Comparison of ENCODE assay signal across 9 cellular contexts in the genomic region with DNA sequence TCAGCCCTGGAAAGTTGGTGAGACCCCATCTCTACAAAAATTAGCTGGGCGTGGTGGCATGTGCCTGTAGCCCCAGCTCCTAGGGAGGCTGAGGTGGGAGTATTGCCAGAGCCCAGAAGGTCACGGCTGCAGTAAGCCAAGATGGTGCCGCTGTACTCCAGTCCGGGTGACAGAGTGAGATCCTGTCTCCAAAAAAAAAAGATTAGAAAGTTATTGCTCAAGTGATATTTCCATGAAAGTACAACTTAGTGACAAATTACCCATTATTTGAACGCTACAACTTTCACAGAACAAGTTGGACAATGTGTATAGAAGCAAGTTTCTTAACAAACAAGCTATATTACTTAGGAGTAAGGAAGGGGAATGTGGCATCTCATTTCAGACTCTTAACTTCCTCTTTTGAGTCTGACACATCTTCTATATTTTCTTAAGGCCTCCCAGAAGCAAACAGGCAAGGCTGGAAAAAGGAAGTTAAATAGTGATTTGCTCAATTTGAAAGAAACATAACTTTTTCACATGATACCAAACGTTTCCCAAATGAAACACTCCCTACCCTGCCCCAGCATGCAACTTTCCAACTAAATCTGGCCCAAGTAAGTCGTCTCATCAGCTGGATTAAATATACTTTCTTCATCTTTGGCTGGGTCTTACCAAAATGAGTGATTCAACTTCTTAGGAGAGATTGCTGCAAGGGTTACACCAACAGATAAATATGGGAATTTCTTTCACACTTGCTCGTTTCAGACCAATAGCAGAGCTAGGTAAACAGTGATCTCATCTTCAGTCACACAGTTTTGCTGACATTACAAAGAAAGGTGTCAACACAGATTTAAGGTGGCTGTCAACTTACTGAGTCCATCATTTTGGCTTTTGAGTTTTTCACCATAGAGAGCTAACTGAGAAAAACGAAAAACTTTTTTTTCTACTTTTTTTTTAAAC.
DNase-seq lines count a peak whose midpoint lies in the region; ATAC-seq and TF ChIP-seq lines count a peak whose summit lies in the region.
"Had no signal": no experiment of that assay in that cellular context is flagged by ENCODE, and none has a peak within 500 bp of the region (broad histone marks: within the 10 kb centered on the region; RNA-seq: fewer than 3 reads in every experiment).

No MANE protein-coding gene starts in this region.

- in situ Hi-C loops in transverse colon (cut with MboI; ENCODE audit: low pct_ligation_motif_present in 1 of 4, low pct_unique_long_range_greater_than_20kb in 1 of 4, low sequenced_read_pairs in 3 of 4), result loop anchor here in 1 of 4 donors (10.0 kb wide), 1 partner anchor 66 kb away; a partner anchor contains a TSS

- TF ChIP-seq CTCF in transverse colon (IDR thresholded peaks at IDR 0.05), result peak in 1 of 5 experiments; percentile 5

- 43 to 51% methylated on average over 7 to 9 of the region's 9 CpGs for WGBS in transverse colon (ENCODE audit: low coverage in 1 of 2), 2 donors

- CTCF ChIA-PET in activated CD4-positive, alpha-beta T cell treated with anti-CD3 and anti-CD28 coated beads, Interleukin-2, amount 10 ng/mL, durations not matched to agents 7 days and 5 days (lab: Charles Lee), result interaction anchor here (0.8 to 2.9 kb wide), 10 partner anchors 11 to 83 kb away, joined by 3 to 14 read pairs (median 3); no protein-coding TSS in a partner anchor

- POLR2A ChIA-PET in activated CD4-positive, alpha-beta T cell treated with anti-CD3 and anti-CD28 coated beads, Interleukin-2, amount 10 ng/mL, durations not matched to agents 7 days and 5 days (lab: Charles Lee), result interaction anchor here (0.6 to 1.4 kb wide), 3 partner anchors 15 to 44 kb away, joined by 3 to 6 read pairs (median 3); no protein-coding TSS in a partner anchor

- peaks cover 32 to 43% (median 38%) of the 10 kb centered on the region in 4 donors for H3K4me1 ChIP-seq in transverse colon

- H3K4me3 Mint-ChIP-seq in activated CD4-positive, alpha-beta T cell treated with anti-CD3 and anti-CD28 coated beads, Interleukin-2, amount 10 ng/mL, durations not matched to agents 7 days and 5 days, result no peak overlapping the region

- peak overlapping the region; percentile 48 for H3K27ac Mint-ChIP-seq in activated CD4-positive, alpha-beta T cell treated with anti-CD3 and anti-CD28 coated beads, Interleukin-2, amount 10 ng/mL, durations not matched to agents 7 days and 5 days

- no peaks in the 10 kb centered on the region for H3K36me3 ChIP-seq in transverse colon
- H3K36me3 ChIP-seq: cardiac muscle cell had no signal

- H3K9me3 Mint-ChIP-seq in activated CD4-positive, alpha-beta T cell treated with anti-CD3 and anti-CD28 coated beads, Interleukin-2, amount 10 ng/mL, durations not matched to agents 7 days and 5 days, result peaks cover 13% of the 10 kb centered on the region

- peak overlapping the region in 1 of 4 donors; percentile 5 for H3K4me3 ChIP-seq in transverse colon
- H3K4me3 ChIP-seq: cardiac muscle cell had no signal

- intact Hi-C loops in transverse colon (cut with DNase I; ENCODE audit: low total_unique reads), result no loop called here

- no peak for ATAC-seq in HG03521 (IDR thresholded peaks at IDR 0.05; ENCODE audit: unreplicated experiment)

- H3K27me3 ChIP-seq in transverse colon, result no peaks in the 10 kb centered on the region
- H3K27me3 ChIP-seq: cardiac muscle cell had no signal

- no peak for TF ChIP-seq EP300 in transverse colon (IDR thresholded peaks at IDR 0.05; ENCODE audit: low read depth)

- peak overlapping the region; percentile 88 to 93 (median 92) for H3K27ac ChIP-seq in transverse colon
- H3K27ac ChIP-seq: cardiac muscle cell had no signal

- H3K9me3 ChIP-seq in transverse colon, result no peaks in the 10 kb centered on the region

- TF ChIP-seq POLR2A in transverse colon (IDR thresholded peaks at IDR 0.05), result no peak

- H3K36me3 Mint-ChIP-seq in activated CD4-positive, alpha-beta T cell treated with anti-CD3 and anti-CD28 coated beads, Interleukin-2, amount 10 ng/mL, durations not matched to agents 7 days and 5 days (ENCODE audit: low read depth), result no peaks in the 10 kb centered on the region

- no peaks in the 10 kb centered on the region for H3K27me3 Mint-ChIP-seq in activated CD4-positive, alpha-beta T cell treated with anti-CD3 and anti-CD28 coated beads, Interleukin-2, amount 10 ng/mL, durations not matched to agents 7 days and 5 days

- DNase-seq in activated CD4-positive, alpha-beta T cell treated with anti-CD3 and anti-CD28 coated beads, Interleukin-2, amount 10 ng/mL, durations not matched to agents 7 days and 5 days, result no peak
- DNase-seq in activated CD4-positive, alpha-beta T cell treated with anti-CD3 and anti-CD28 coated beads for 48 hours, result no peak
- DNase-seq in LoVo (ENCODE audit: low spot score), result peak; percentile 69
- peak; percentile 68 for DNase-seq in astrocyte of the hippocampus (ENCODE audit: low read depth, low spot score)
- peak; percentile 23 for DNase-seq in left kidney (ENCODE audit: low read depth, low spot score)
- DNase-seq in transverse colon, result no peak
- no peak for DNase-seq in activated CD4-positive, CD25-positive, alpha-beta regulatory T cell treated with anti-CD3 and anti-CD28 coated beads, Interleukin-2, amount 50 U/mL, for 72 hours

- peaks cover 33% of the 10 kb centered on the region for H3K4me1 Mint-ChIP-seq in activated CD4-positive, alpha-beta T cell treated with anti-CD3 and anti-CD28 coated beads, Interleukin-2, amount 10 ng/mL, durations not matched to agents 7 days and 5 days

Comparison
In these comparisons a context has a peak if more than half of its experiments do, and no peak if none do; other contexts are left out.
1. DNase-seq: peak in LoVo (single experiment), astrocyte of the hippocampus (single experiment) and left kidney (single experiment); none in activated CD4-positive, alpha-beta T cell treated with anti-CD3 and anti-CD28 coated beads, Interleukin-2, amount 10 ng/mL, durations not matched to agents 7 days and 5 days (single experiment), activated CD4-positive, alpha-beta T cell treated with anti-CD3 and anti-CD28 coated beads for 48 hours (single experiment), transverse colon (single experiment) and activated CD4-positive, CD25-positive, alpha-beta regulatory T cell treated with anti-CD3 and anti-CD28 coated beads, Interleukin-2, amount 50 U/mL, for 72 hours (single experiment).